6 cellular contexts compared by ENCODE assay signal in genomic region chr13:91879360-91879759, GRCh38.
"Had no signal": no experiment of that assay in that cellular context is flagged by ENCODE, and none has a peak within 500 bp of the region (broad histone marks: within the 10 kb centered on the region; RNA-seq: fewer than 3 reads in every experiment).

No MANE protein-coding gene starts in this region.

- H3K4me3 Mint-ChIP-seq: IgD-negative memory B cell had no signal

- H3K27me3 Mint-ChIP-seq: IgD-negative memory B cell had no signal

- DNase-seq: IMR-90, KBM-7, KG1 had no signal

- H3K27ac Mint-ChIP-seq: IgD-negative memory B cell had no signal

- H3K36me3 Mint-ChIP-seq: IgD-negative memory B cell had no signal

- H3K27ac ChIP-seq: HL-60 had no signal

- H3K4me1 Mint-ChIP-seq: IgD-negative memory B cell had no signal

- H3K4me3 ChIP-seq: K562 had no signal
